In genomic region chr2:30880516-30880915, GRCh38 we compare ENCODE assay signal across 1 cellular context.
TF ChIP-seq lines count a peak whose summit lies in the region.

No MANE protein-coding gene starts in this region.

TF ChIP-seq in H1, 55 proteins besides CTCF, POLR2A, EP300 and RAD21:
- TF ChIP-seq SRF (IDR thresholded peaks at IDR 0.05; ENCODE audit: low read depth, low read length): no peak
